ENCODE assay signal across 27 cellular contexts in the genomic region with DNA sequence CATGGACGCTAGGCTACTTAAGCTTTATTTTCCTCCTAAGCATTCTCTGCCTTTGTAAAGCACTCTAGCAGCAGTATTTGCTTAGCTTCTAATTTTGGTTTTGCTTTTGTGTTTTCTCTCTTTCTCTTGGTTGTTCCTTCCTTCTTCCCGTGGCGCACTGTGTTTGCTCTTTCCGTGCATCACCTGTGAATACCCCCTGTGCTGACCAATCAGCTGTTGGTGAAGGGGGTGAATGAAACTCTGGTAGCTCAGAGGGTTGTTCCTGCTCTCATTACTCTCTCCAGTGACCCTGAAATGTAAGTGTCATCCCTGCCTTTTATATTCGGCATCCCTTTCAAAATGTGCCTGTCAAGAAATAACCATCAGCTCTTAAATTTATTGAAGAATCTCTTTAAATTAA. TPM values are rescaled to one million over a fixed set of nuclear protein-coding genes. Genes with fewer than 3 reads are reported as not detected.
DNase-seq lines count a peak whose midpoint lies in the region; ATAC-seq, FAIRE-seq and TF ChIP-seq lines count a peak whose summit lies in the region.
"Had no signal": no experiment of that assay in that cellular context is flagged by ENCODE, and none has a peak within 500 bp of the region (broad histone marks: within the 10 kb centered on the region; RNA-seq: fewer than 3 reads in every experiment).

No MANE protein-coding gene starts in this region.

- in situ Hi-C loops in HepG2 (cut with HindIII; ENCODE audit: extremely low pct_ligation_motif_present, low pct_unique_long_range_greater_than_20kb), result no loop called here

- H3K36me3 ChIP-seq in HepG2 (replicated peaks in 1 of 2; ENCODE audit: control insufficient read depth in 1 of 2, insufficient read depth in 2 of 2, low read length in 2 of 2) (peaks cover 3 to 34% of the 10 kb centered on the region in 2 experiments), right lobe of liver (no peaks in the 10 kb centered on the region), esophagus squamous epithelium (peaks cover 0 to 97% (median 0%) of the 10 kb centered on the region in 3 donors)
- H3K36me3 ChIP-seq: adrenal gland had no signal

- H3K27ac ChIP-seq in HepG2 (ENCODE audit: extremely low read length, insufficient read depth, low read length), result no peak overlapping the region
- no peak overlapping the region for H3K27ac ChIP-seq in right lobe of liver
- no peak overlapping the region for H3K27ac ChIP-seq in esophagus squamous epithelium
- H3K27ac ChIP-seq: A549, adrenal gland, breast epithelium, SJSA1 had no signal

- H3K9ac ChIP-seq in HepG2 (ENCODE audit: insufficient read depth, low read depth, low read length), result no peak overlapping the region

- TF ChIP-seq CTCF in HepG2 (CRISPR knock-in tag; IDR thresholded peaks at IDR 0.05) (no peak), right lobe of liver (IDR thresholded peaks at IDR 0.05) (no peak), WTC11 (IDR thresholded peaks at IDR 0.05) (no peak), esophagus squamous epithelium (IDR thresholded peaks at IDR 0.05) (no peak)

- H3K9me3 ChIP-seq in HepG2 (ENCODE audit: low read length) (no peaks in the 10 kb centered on the region), right lobe of liver (no peaks in the 10 kb centered on the region), esophagus squamous epithelium (no peaks in the 10 kb centered on the region)
- H3K9me3 ChIP-seq: A549, adrenal gland, breast epithelium, heart left ventricle, SJSA1 had no signal

- WGBS in HepG2 (ENCODE audit: low lambda C conversion rate), result 74% methylated on average over 5 of the region's 5 CpGs
- 69% methylated on average over 5 of the region's 5 CpGs for WGBS in right lobe of liver (ENCODE audit: insufficient coverage, low coverage, low lambda C conversion rate, missing lambda C conversion rate)
- 59 to 74% methylated on average over 5 of the region's 5 CpGs for WGBS in esophagus squamous epithelium, 2 donors

- CTCF ChIA-PET in HepG2 (lab: Yijun Ruan, JAX; ENCODE audit: low intra/inter-chr PET ratio, low total read pairs) (no interaction called here), WTC11 (lab: Charles Lee) (no interaction called here)

- H3K9me3 Mint-ChIP-seq in WTC11, result no peaks in the 10 kb centered on the region
- H3K9me3 Mint-ChIP-seq: T-helper 1 cell treated with Interleukin-12 subunit alpha and Interleukin-12 subunit beta and Interleukin-4 antibody, amounts not matched to agents 30 μg/mL and 1 μg/mL, for 36 hours had no signal

- H3K4me3 ChIP-seq in HepG2 (replicated peaks in 1 of 3; ENCODE audit: insufficient read depth in 1 of 3, low read depth in 2 of 3, low read length in 3 of 3), result no peak overlapping the region
- no peak overlapping the region for H3K4me3 ChIP-seq in right lobe of liver
- H3K4me3 ChIP-seq in esophagus squamous epithelium, result no peak overlapping the region
- H3K4me3 ChIP-seq: A549, adrenal gland, breast epithelium, heart left ventricle, K562, SJSA1, smooth muscle cell had no signal

- peak; percentile 21 for FAIRE-seq in HepG2 (lab: Jason Lieb, UNC)
- FAIRE-seq: A549, colon, K562 had no signal

- no peaks in the 10 kb centered on the region for H3K27me3 Mint-ChIP-seq in WTC11 (ENCODE audit: low read depth)
- H3K27me3 Mint-ChIP-seq: activated CD4-positive, alpha-beta T cell treated with anti-CD3 and anti-CD28 coated beads for 36 hours; B cell had no signal

- H3K4me1 ChIP-seq in HepG2 (ENCODE audit: insufficient read depth, low read length), result no peaks in the 10 kb centered on the region
- H3K4me1 ChIP-seq in right lobe of liver, result no peaks in the 10 kb centered on the region
- H3K4me1 ChIP-seq in esophagus squamous epithelium, result peaks cover 0 to 15% (median 3%) of the 10 kb centered on the region in 3 donors
- H3K4me1 ChIP-seq: breast epithelium had no signal

- BruUV-seq in HepG2 (replicated peaks; lab: Mats Ljungman, UMichigan), result no TSS peak

- POLR2A ChIA-PET in HepG2 (lab: Yijun Ruan, JAX) (no interaction called here), WTC11 (lab: Charles Lee) (no interaction called here)

- no peaks in the 10 kb centered on the region; a peak in 1 of 5 replicates for H3K27me3 ChIP-seq in HepG2 (ENCODE audit: control insufficient read depth in 1 of 2, insufficient read depth in 2 of 2, low read length in 2 of 2)
- no peaks in the 10 kb centered on the region for H3K27me3 ChIP-seq in right lobe of liver
- no peaks in the 10 kb centered on the region for H3K27me3 ChIP-seq in esophagus squamous epithelium
- H3K27me3 ChIP-seq: adrenal gland, breast epithelium, heart left ventricle, SJSA1 had no signal

- TF ChIP-seq EP300 in HepG2 (IDR thresholded peaks at IDR 0.05; ENCODE audit: low read depth in 2 of 2, low read length in 2 of 2), result no peak
- no peak for TF ChIP-seq EP300 in HepG2 (CRISPR knock-in tag; IDR thresholded peaks at IDR 0.05; ENCODE audit: borderline replicate concordance)

- H4K20me1 ChIP-seq in HepG2 (ENCODE audit: insufficient read depth, low read length), result no peaks in the 10 kb centered on the region

- no peak for TF ChIP-seq RAD21 in HepG2 (CRISPR knock-in tag; IDR thresholded peaks at IDR 0.05)

- no peak overlapping the region for H2AFZ ChIP-seq in HepG2 (ENCODE audit: low read length)

- no peaks in the 10 kb centered on the region for H3K79me2 ChIP-seq in HepG2 (ENCODE audit: insufficient read depth, low read length)

- TF ChIP-seq POLR2A in HepG2 (IDR thresholded peaks at IDR 0.05; ENCODE audit: insufficient read depth in 1 of 2, low read depth in 2 of 2, low read length in 2 of 2), result no peak
- TF ChIP-seq POLR2A in right lobe of liver (IDR thresholded peaks at IDR 0.05), result no peak
- no peak for TF ChIP-seq POLR2A in esophagus squamous epithelium (IDR thresholded peaks at IDR 0.05)

- DNase-seq in HepG2 (ENCODE audit: low spot score) (no peak), right lobe of liver (no peak), NCI-H2081 treated with DMSO at 0.1 percent for 48 hours (lab: John Stamatoyannopoulos, UW) (peak; percentile 90), WTC11 (ENCODE audit: low spot score) (no peak), esophagus squamous epithelium (lab: John Stamatoyannopoulos, UW) (no peak)
- DNase-seq: activated CD4-positive, alpha-beta T cell treated with anti-CD3 and anti-CD28 coated beads for 36 hours; activated gamma-delta T cell treated with Interleukin-2 at 50 U/mL for 16 hours; adrenal gland; effector memory CD4-positive, alpha-beta T cell; erythroblast; heart left ventricle; MM.1S; NCI-H187; NCI-H524; nucleus accumbens; stimulated activated CD4-positive, alpha-beta T cell treated with anti-CD3 and anti-CD28 coated beads, Interleukin-2, amount 100 ng/mL, for 24 hours had no signal

- ATAC-seq in HepG2 (no peak), right lobe of liver (no peak), WTC11 (peak; percentile 57; the same call in 1 of the 2 replicates), GM21576 (IDR thresholded peaks at IDR 0.05; ENCODE audit: unreplicated experiment) (no peak), GM19455 (IDR thresholded peaks at IDR 0.05; ENCODE audit: unreplicated experiment) (no peak), GM19467 (IDR thresholded peaks at IDR 0.05; ENCODE audit: unreplicated experiment) (no peak)
- ATAC-seq: A549; activated CD4-positive, alpha-beta T cell treated with anti-CD3 and anti-CD28 coated beads for 36 hours; heart left ventricle; K562 had no signal

- intact Hi-C loops in HepG2 (cut with micrococcal nuclease; ENCODE audit: unreplicated experiment) (no loop called here), right lobe of liver (cut with DNase I) (no loop called here), esophagus squamous epithelium (cut with DNase I) (no loop called here)

- 0 out of 2 replicates have a peak, but pooled peaks cover 4% of the 10 kb centered on the region for H3K4me1 Mint-ChIP-seq in WTC11
- H3K4me1 Mint-ChIP-seq: B cell had no signal

- H3K4me3 Mint-ChIP-seq in WTC11, result no peak overlapping the region
- H3K4me3 Mint-ChIP-seq: activated CD4-positive, alpha-beta T cell treated with anti-CD3 and anti-CD28 coated beads for 36 hours; B cell; T-helper 1 cell treated with Interleukin-12 subunit alpha and Interleukin-12 subunit beta and Interleukin-4 antibody, amounts not matched to agents 30 μg/mL and 1 μg/mL, for 36 hours had no signal

- H3K27ac Mint-ChIP-seq in WTC11, result peak overlapping the region; percentile 9; the same call in 1 of the 2 replicates
- H3K27ac Mint-ChIP-seq: activated CD4-positive, alpha-beta T cell treated with anti-CD3 and anti-CD28 coated beads for 36 hours; B cell; T-helper 1 cell treated with Interleukin-12 subunit alpha and Interleukin-12 subunit beta and Interleukin-4 antibody, amounts not matched to agents 30 μg/mL and 1 μg/mL, for 36 hours had no signal

- peaks cover 12% of the 10 kb centered on the region for H3K36me3 Mint-ChIP-seq in WTC11

- H3K4me2 ChIP-seq in HepG2 (ENCODE audit: low read depth, low read length), result no peak overlapping the region
- H3K4me2 ChIP-seq: A549, smooth muscle cell had no signal

TF ChIP-seq in WTC11, 78 proteins besides CTCF, POLR2A, EP300 and RAD21 (continues in another document):
- TF ChIP-seq FOXK1 (CRISPR knock-in tag; IDR thresholded peaks at IDR 0.05), result no peak

RNA-seq across cellular contexts. Expression of a gene that starts 45.5 kb away (rescaled TPM):
- total RNA-seq in HepG2 (2016; rRNA removed; fragmentation: Illumina TruSeq; extraction: Trizol), result 3.6 and 4.6 TPM in 2 replicates
- total RNA-seq in HepG2 (2016; cell fraction: cytosol; rRNA removed; fragmentation: Illumina TruSeq; extraction: Trizol; ENCODE audit: low read depth), result 2.4 and 4.4 TPM in 2 replicates
- total RNA-seq in HepG2 (2016; cell fraction: insoluble cytoplasmic fraction; rRNA removed; fragmentation: Illumina TruSeq; extraction: Trizol), result 4.2 and 4.6 TPM in 2 replicates
- total RNA-seq in HepG2 (2016; cell fraction: membrane; rRNA removed; fragmentation: Illumina TruSeq; extraction: Trizol), result 2.7 and 3.6 TPM in 2 replicates
- total RNA-seq in HepG2 (2016; cell fraction: nucleus; rRNA removed; fragmentation: Illumina TruSeq; extraction: Trizol), result 7.2 and 7.4 TPM in 2 replicates
- polyA plus RNA-seq in HepG2 (2011; rRNA removed), result 6.4 and 8.2 TPM in 2 replicates
- polyA plus RNA-seq in HepG2 (2011; cell fraction: cytosol; rRNA removed), result 5.6 and 6.7 TPM in 2 replicates
- 8.3 and 10.7 TPM in 2 replicates for polyA plus RNA-seq in HepG2 (2011; cell fraction: nucleus; rRNA removed)
- polyA plus RNA-seq in HepG2 (2012), result 1.2 and 2.9 TPM in 2 replicates
- polyA plus RNA-seq in HepG2 (2016; cell fraction: cytosol; fragmentation: Illumina TruSeq; extraction: Trizol; ENCODE audit: low read depth), result 1.3 and 2.0 TPM in 2 replicates
- polyA plus RNA-seq in HepG2 (2016; cell fraction: insoluble cytoplasmic fraction; fragmentation: Illumina TruSeq; extraction: Trizol; ENCODE audit: low read depth), result 2.5 and 2.7 TPM in 2 replicates
- 2.9 and 3.0 TPM in 2 replicates for polyA plus RNA-seq in HepG2 (2016; cell fraction: membrane; fragmentation: Illumina TruSeq; extraction: Trizol; ENCODE audit: low read depth)
- 12.9 and 13.2 TPM in 2 replicates for polyA plus RNA-seq in HepG2 (2016; cell fraction: nucleus; fragmentation: Illumina TruSeq; extraction: Trizol; ENCODE audit: insufficient read depth, low read depth)
- 6.1 and 14.1 TPM in 2 replicates for polyA minus RNA-seq in HepG2 (2011; rRNA and poly(A)+ RNA removed; ENCODE audit: low replicate concordance)
- 6.1 and 7.0 TPM in 2 replicates for polyA minus RNA-seq in HepG2 (2011; cell fraction: cytosol; rRNA and poly(A)+ RNA removed)
- 8.5 and 10.9 TPM in 2 replicates for polyA minus RNA-seq in HepG2 (2011; cell fraction: nucleus; rRNA and poly(A)+ RNA removed)
- 1 to 10 TPM in 3 of 6 experiments, under 1 TPM in 3; 0.27 to 2.1 (median 0.81) TPM for total RNA-seq in right lobe of liver
- total RNA-seq in WTC11 (2021), result 3.9 to 4.9 TPM (median 4.7 TPM) in 3 replicates
- 1 to 10 TPM; 1.9 to 5.6 (median 3.6) TPM for total RNA-seq in esophagus squamous epithelium
- total RNA-seq: SJSA1 had no signal
- polyA plus RNA-seq: smooth muscle cell had no signal
